ENCODE assay signal across 38 cellular contexts in the genomic region with DNA sequence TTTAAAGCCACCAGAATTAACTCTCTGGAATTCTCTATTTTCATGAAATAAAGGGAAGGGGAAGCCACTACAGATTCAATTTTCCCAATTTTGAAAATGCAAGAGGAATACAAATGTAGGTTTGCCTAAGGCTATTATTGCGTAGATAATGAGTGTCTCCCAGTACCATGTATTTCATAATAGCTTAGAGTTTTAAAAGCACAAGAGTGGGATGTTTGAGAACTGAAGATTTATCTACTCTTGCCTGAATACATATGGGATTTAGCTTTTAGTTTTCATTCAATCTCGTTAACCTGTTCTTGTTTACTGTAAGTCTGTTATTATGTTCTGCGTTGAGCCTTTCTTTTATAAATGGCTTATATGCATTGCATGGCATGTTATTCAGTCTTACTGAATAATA.
"Had no signal": no experiment of that assay in that cellular context is flagged by ENCODE, and none has a peak within 500 bp of the region (broad histone marks: within the 10 kb centered on the region; RNA-seq: fewer than 3 reads in every experiment).

No MANE protein-coding gene starts in this region.

- DNase-seq: activated CD4-positive, alpha-beta T cell treated with anti-CD3 and anti-CD28 coated beads for 4 hours; activated CD4-positive, alpha-beta T cell treated with anti-CD3 and anti-CD28 coated beads, Interleukin-2, amount 50 U/mL, for 4 hours; activated CD4-positive, CD25-positive, alpha-beta regulatory T cell; activated effector memory CD4-positive, alpha-beta T cell treated with Interleukin-2 at 50 U/mL for 16 hours; activated naive CD4-positive, alpha-beta T cell treated with Interleukin-2 at 50 U/mL for 16 hours; adrenal gland; aorta; body of pancreas; cerebellar nuclear complex; colonic mucosa; dorsolateral prefrontal cortex; foreskin fibroblast; head of caudate nucleus; hypothalamus; immature natural killer cell; kidney; left colon; naive B cell; nephron progenitor cell; ovary; retina; sigmoid colon; stimulated activated CD4-positive, alpha-beta T cell treated with anti-CD3 and anti-CD28 coated beads, Interleukin-1b, Interleukin-23, amount 100 ng/mL, for 48 hours; stimulated activated CD4-positive, alpha-beta T cell treated with anti-CD3 and anti-CD28 coated beads, Interleukin-4, amount 100 ng/mL, for 4 hours; stimulated activated CD8-positive, alpha-beta memory T cell treated with anti-CD3 and anti-CD28 coated beads, Interleukin-4, amount 100 ng/mL, for 48 hours; stimulated activated naive CD8-positive, alpha-beta T cell treated with anti-CD3 and anti-CD28 coated beads, Interleukin-15, amount 100 ng/mL, for 72 hours; substantia nigra; thyroid gland; upper lobe of left lung had no signal

- ATAC-seq: body of pancreas; esophagus mucosa; left colon; stimulated activated memory B cell treated with anti-CD40 and anti-IgM and Interleukin-4, amounts not matched to agents 10 μg/mL and 1 μg/mL and 100 μg/mL, for 72 hours; stimulated activated naive CD8-positive, alpha-beta T cell treated with anti-CD3 and anti-CD28 coated beads, Interleukin-15, amount 100 ng/mL, for 72 hours had no signal

- H3K27me3 ChIP-seq: adrenal gland, body of pancreas, colonic mucosa, ovary, sigmoid colon, thyroid gland, upper lobe of left lung, vagina had no signal

- H3K9me3 Mint-ChIP-seq: stimulated activated memory B cell treated with anti-CD40 and anti-IgM and Interleukin-4, amounts not matched to agents 10 μg/mL and 1 μg/mL and 100 μg/mL, for 72 hours had no signal

- H3K4me1 ChIP-seq: adrenal gland, body of pancreas, colonic mucosa, prostate gland, sigmoid colon, thyroid gland, upper lobe of left lung, vagina had no signal

- H3K36me3 ChIP-seq: adrenal gland, colonic mucosa, ovary, prostate gland, sigmoid colon, thyroid gland, upper lobe of left lung, vagina had no signal

- H3K4me3 Mint-ChIP-seq: activated naive CD8-positive, alpha-beta T cell; immature natural killer cell; mesothelial cell of epicardium; naive B cell; nephron progenitor cell; stimulated activated memory B cell treated with anti-CD40 and anti-IgM and Interleukin-4, amounts not matched to agents 10 μg/mL and 1 μg/mL and 100 μg/mL, for 72 hours; stimulated activated naive CD8-positive, alpha-beta T cell treated with anti-CD3 and anti-CD28 coated beads, Interleukin-15, amount 100 ng/mL, for 72 hours; T-helper 2 cell treated with Interferon-gamma antibody and Interleukin-4, amounts not matched to agents 5 μg/mL and 100 μg/mL, for 36 hours had no signal

- H3K27ac Mint-ChIP-seq: activated naive CD8-positive, alpha-beta T cell; immature natural killer cell; mesothelial cell of epicardium; naive B cell; nephron progenitor cell; stimulated activated memory B cell treated with anti-CD40 and anti-IgM and Interleukin-4, amounts not matched to agents 10 μg/mL and 1 μg/mL and 100 μg/mL, for 72 hours; stimulated activated naive CD8-positive, alpha-beta T cell treated with anti-CD3 and anti-CD28 coated beads, Interleukin-15, amount 100 ng/mL, for 72 hours; T-helper 2 cell treated with Interferon-gamma antibody and Interleukin-4, amounts not matched to agents 5 μg/mL and 100 μg/mL, for 36 hours had no signal

- H3K9me3 ChIP-seq: adrenal gland, body of pancreas, colonic mucosa, ovary, prostate gland, thyroid gland, upper lobe of left lung, vagina had no signal

- H3K36me3 Mint-ChIP-seq: activated naive CD8-positive, alpha-beta T cell; mesothelial cell of epicardium; naive B cell; stimulated activated memory B cell treated with anti-CD40 and anti-IgM and Interleukin-4, amounts not matched to agents 10 μg/mL and 1 μg/mL and 100 μg/mL, for 72 hours had no signal

- H3K4me3 ChIP-seq: adrenal gland, body of pancreas, colonic mucosa, dorsolateral prefrontal cortex, ovary, prostate gland, sigmoid colon, smooth muscle cell, thyroid gland, upper lobe of left lung, vagina had no signal

- H3K27ac ChIP-seq: adrenal gland, body of pancreas, colonic mucosa, dorsolateral prefrontal cortex, ovary, prostate gland, sigmoid colon, thyroid gland, upper lobe of left lung, vagina had no signal

- FAIRE-seq: endothelial cell of umbilical vein, kidney had no signal

- H3K27me3 Mint-ChIP-seq: activated naive CD8-positive, alpha-beta T cell; naive B cell; stimulated activated memory B cell treated with anti-CD40 and anti-IgM and Interleukin-4, amounts not matched to agents 10 μg/mL and 1 μg/mL and 100 μg/mL, for 72 hours; stimulated activated naive CD8-positive, alpha-beta T cell treated with anti-CD3 and anti-CD28 coated beads, Interleukin-15, amount 100 ng/mL, for 72 hours had no signal

- H3K4me1 Mint-ChIP-seq: immature natural killer cell; naive B cell; nephron progenitor cell; stimulated activated memory B cell treated with anti-CD40 and anti-IgM and Interleukin-4, amounts not matched to agents 10 μg/mL and 1 μg/mL and 100 μg/mL, for 72 hours; stimulated activated naive CD8-positive, alpha-beta T cell treated with anti-CD3 and anti-CD28 coated beads, Interleukin-15, amount 100 ng/mL, for 72 hours had no signal
